In the genomic region with DNA sequence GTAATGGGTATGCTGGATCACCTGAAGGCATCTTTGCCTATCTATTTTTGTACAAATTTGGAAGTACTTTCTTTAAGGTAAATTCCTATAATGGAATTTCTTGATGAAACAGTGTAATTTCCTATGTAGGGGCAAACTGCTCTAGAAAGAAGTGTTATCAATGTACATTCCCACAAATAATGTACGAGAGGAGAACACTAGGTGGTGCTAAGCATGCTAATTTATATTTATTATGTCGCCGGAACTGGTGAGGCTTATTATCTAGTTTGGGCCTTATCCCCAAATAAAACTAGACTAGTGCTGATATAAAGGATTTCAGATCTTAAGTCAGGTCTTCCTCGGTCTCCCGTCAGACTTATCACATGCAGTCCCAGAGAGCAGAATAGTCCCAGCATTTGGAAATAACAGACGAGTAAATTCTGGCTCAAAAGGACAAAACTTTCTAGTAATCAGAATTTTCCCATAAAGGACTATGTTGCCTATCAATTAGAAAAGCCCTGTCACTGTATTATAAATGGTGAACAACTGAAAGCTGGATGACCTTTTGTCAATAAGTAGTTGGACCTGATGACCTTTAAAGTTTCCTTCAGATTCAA, we compare ENCODE assay signal across 8 cellular contexts.
A peak's percentile ranks its signal among the peaks of the same experiment; 100 is the strongest.
DNase-seq lines count a peak whose midpoint lies in the region; ATAC-seq and TF ChIP-seq lines count a peak whose summit lies in the region.

No MANE protein-coding gene starts in this region.

- no peak overlapping the region for H3K4me3 ChIP-seq in epithelial cell of esophagus (ENCODE audit: low read length)
- H3K4me3 ChIP-seq in retinal pigment epithelial cell (ENCODE audit: low read length), result no peak overlapping the region

- ATAC-seq in GM21528 (IDR thresholded peaks at IDR 0.05; ENCODE audit: low FRiP score, unreplicated experiment) (no peak), GM18909 (IDR thresholded peaks at IDR 0.05; ENCODE audit: poor library complexity, unreplicated experiment) (no peak)

- TF ChIP-seq CTCF in GM12874 (IDR thresholded peaks at IDR 0.05; ENCODE audit: insufficient read depth, low read depth, low read length) (peak; percentile 13; the same call in 1 of the 2 replicates), epithelial cell of esophagus (IDR thresholded peaks at IDR 0.05; ENCODE audit: insufficient read depth, low read depth, low read length, missing control alignments) (peak; percentile 58), retinal pigment epithelial cell (conservative IDR thresholded peaks at IDR 0.05; ENCODE audit: low read depth, low read length) (peak; percentile 62)

- DNase-seq in NCI-H748 treated with DMSO at 0.1 percent for 48 hours (lab: John Stamatoyannopoulos, UW), result peak; percentile 31
- peak; percentile 54 for DNase-seq in epithelial cell of esophagus (ENCODE audit: low read depth)
- no peak for DNase-seq in retinal pigment epithelial cell (ENCODE audit: low read depth)
- no peak for DNase-seq in activated effector memory CD4-positive, alpha-beta T cell treated with Interleukin-2 at 50 U/mL for 16 hours
- no peak for DNase-seq in AG08395 (ENCODE audit: low spot score)

Comparison
In these comparisons a context has a peak if more than half of its experiments do, and no peak if none do; other contexts are left out.
1. DNase-seq: peak in NCI-H748 treated with DMSO at 0.1 percent for 48 hours (single experiment) and epithelial cell of esophagus (single experiment); none in retinal pigment epithelial cell (single experiment), activated effector memory CD4-positive, alpha-beta T cell treated with Interleukin-2 at 50 U/mL for 16 hours (single experiment) and AG08395 (single experiment).
2. Peak in every context shown above with its lines, with median percentiles within 50 percentile points of each other: CTCF ChIP-seq.